17 cellular contexts compared by ENCODE assay signal in the genomic region with DNA sequence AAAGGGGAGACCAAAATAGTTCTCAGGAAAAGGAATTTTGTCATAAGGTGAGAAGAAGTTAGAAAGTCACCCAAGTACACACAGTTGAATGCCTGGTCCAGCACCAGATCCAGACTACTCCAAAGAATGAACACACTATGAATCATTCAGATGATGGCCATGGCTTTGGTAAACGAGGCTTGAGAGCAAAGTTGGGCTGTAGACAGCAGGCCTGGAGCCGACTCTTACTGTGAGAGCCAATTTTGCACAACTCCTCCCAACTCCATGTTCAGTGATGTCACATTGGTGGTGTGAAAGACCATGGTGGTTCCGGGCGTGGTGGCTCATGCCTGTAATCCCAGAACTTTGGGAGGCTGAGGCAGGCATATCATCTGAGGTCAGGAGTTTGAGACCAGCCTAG.
A peak's percentile ranks its signal among the peaks of the same experiment; 100 is the strongest.
DNase-seq lines count a peak whose midpoint lies in the region; ATAC-seq, FAIRE-seq and TF ChIP-seq lines count a peak whose summit lies in the region.
"Had no signal": no experiment of that assay in that cellular context is flagged by ENCODE, and none has a peak within 500 bp of the region (broad histone marks: within the 10 kb centered on the region; RNA-seq: fewer than 3 reads in every experiment).

No MANE protein-coding gene starts in this region.

- H2BK120ac ChIP-seq in IMR-90 (ENCODE audit: low read depth, low read length) = peak overlapping the region; percentile 88
- H2BK120ac ChIP-seq in neuronal stem cell (ENCODE audit: low read depth, low read length) = no peak overlapping the region

- H3K27ac ChIP-seq in IMR-90 (ENCODE audit: insufficient read depth, low read length) = no peak overlapping the region
- no peak overlapping the region for H3K27ac ChIP-seq in neuronal stem cell (replicated peaks; ENCODE audit: low read length)
- H3K27ac ChIP-seq: BLaER1 treated with 17β-estradiol and CSF1 and Interleukin-3, amounts not matched to agents 10 nM and 100 nM had no signal

- peak overlapping the region in 1 of 2 experiments; percentile 69; a peak in 1 of 4 replicates for H4K8ac ChIP-seq in IMR-90 (ENCODE audit: low read depth in 2 of 2, low read length in 2 of 2)
- no peak overlapping the region for H4K8ac ChIP-seq in neuronal stem cell (ENCODE audit: low read depth, low read length)

- peak overlapping the region; percentile 24; the same call in 2 of the 3 replicates for H2BK15ac ChIP-seq in IMR-90 (ENCODE audit: low read depth, low read length)
- no peak overlapping the region for H2BK15ac ChIP-seq in neuronal stem cell (ENCODE audit: low read length)

- dilution Hi-C loops in IMR-90 (cut with HindIII; ENCODE audit: low sequenced_read_pairs, unreplicated experiment) = no loop called here

- H3K56ac ChIP-seq in IMR-90 (ENCODE audit: extremely low read depth, insufficient read depth, low read length) = 0 out of 2 replicates have a peak overlapping the region, but pooled peaks have one; percentile 39

- peak overlapping the region; percentile 92 for H2BK20ac ChIP-seq in IMR-90 (ENCODE audit: low read depth, low read length)

- H2AK5ac ChIP-seq in IMR-90 (ENCODE audit: low read depth, low read length) (peak overlapping the region; percentile 76), neuronal stem cell (ENCODE audit: low read depth, low read length) (peak overlapping the region; percentile 14)

- H3K4me2 ChIP-seq in IMR-90 (ENCODE audit: low read depth, low read length) (no peak overlapping the region), neuronal stem cell (ENCODE audit: insufficient read depth, low read length, poor library complexity, severe bottlenecking) (no peak overlapping the region)
- H3K4me2 ChIP-seq: BLaER1 treated with 17β-estradiol and CSF1 and Interleukin-3, amounts not matched to agents 10 nM and 100 nM had no signal

- H2BK12ac ChIP-seq in neuronal stem cell (ENCODE audit: low read length) = no peak overlapping the region

- in situ Hi-C loops in IMR-90 (cut with MboI; ENCODE audit: low sequenced_read_pairs) = loop anchor here (5.0 to 10.0 kb wide), 3 partner anchors 232 to 552 kb away; a partner anchor contains a TSS
- in situ Hi-C loops in ACHN (cut with HindIII; ENCODE audit: low pct_ligation_motif_present, low pct_unique_long_range_greater_than_20kb, low sequenced_read_pairs) = no loop called here

- TF ChIP-seq POLR2A in IMR-90 (IDR thresholded peaks at IDR 0.05; ENCODE audit: low read depth, low read length) = no peak

- intact Hi-C loops in IMR-90 (cut with micrococcal nuclease) = loop anchor here (5.0 kb wide), 3 partner anchors 54 to 364 kb away; no protein-coding TSS in a partner anchor
- intact Hi-C loops in posterior cingulate gyrus (cut with DNase I) = loop anchor here (10.0 kb wide), 1 partner anchor 382 kb away; no protein-coding TSS in a partner anchor

- H3K79me1 ChIP-seq in IMR-90 (ENCODE audit: low read depth in 1 of 2, low read length in 2 of 2) = no peaks in the 10 kb centered on the region
- no peaks in the 10 kb centered on the region for H3K79me1 ChIP-seq in neuronal stem cell (ENCODE audit: low read depth, low read length)

- H3K9ac ChIP-seq in IMR-90 (ENCODE audit: low read depth, low read length) (no peak overlapping the region), neuronal stem cell (ENCODE audit: low read depth, low read length, poor library complexity) (no peak overlapping the region)
- H3K9ac ChIP-seq: BLaER1 treated with 17β-estradiol and CSF1 and Interleukin-3, amounts not matched to agents 10 nM and 100 nM had no signal

- no peak overlapping the region for H2AK9ac ChIP-seq in IMR-90 (replicated peaks; ENCODE audit: low read depth, low read length, poor library complexity)

- TF ChIP-seq CTCF in IMR-90 (conservative IDR thresholded peaks at IDR 0.05; ENCODE audit: low read depth, low read length) = no peak
- TF ChIP-seq CTCF in bronchial epithelial cell (IDR thresholded peaks at IDR 0.05; ENCODE audit: insufficient read depth, low read length, severe bottlenecking) = no peak

- no TSS peak for BruUV-seq in IMR-90 (replicated peaks; lab: Mats Ljungman, UMichigan)

- WGBS in IMR-90 (ENCODE audit: extremely low coverage in 2 of 2, insufficient read length in 1 of 2), 2 experiments = no CpG with 5 or more reads among the region's 4 CpGs
- no CpG with 5 or more reads among the region's 4 CpGs for WGBS in neuronal stem cell (ENCODE audit: extremely low coverage in 2 of 2, insufficient read length in 2 of 2, insufficient replicate concordance in 1 of 2), 2 donors

- peak overlapping the region; percentile 68 for H4K91ac ChIP-seq in IMR-90 (ENCODE audit: insufficient read depth, low read depth, low read length)
- H4K91ac ChIP-seq in neuronal stem cell (ENCODE audit: low read depth, low read length, poor library complexity) = no peak overlapping the region

- TF ChIP-seq RAD21 in IMR-90 (IDR thresholded peaks at IDR 0.05; ENCODE audit: low read length) = no peak; the same call in 1 of the 2 replicates

- H4K5ac ChIP-seq in IMR-90 (ENCODE audit: low read depth, low read length) = no peak overlapping the region; the same call in 1 of the 2 replicates

- POLR2A ChIA-PET in IMR-90 (lab: Charles Lee; ENCODE audit: unreplicated experiment) = no interaction called here

- H3K27me3 ChIP-seq in IMR-90 (ENCODE audit: control insufficient read depth, insufficient read depth, low read length) = no peaks in the 10 kb centered on the region
- no peaks in the 10 kb centered on the region for H3K27me3 ChIP-seq in bronchial epithelial cell (ENCODE audit: control insufficient read depth, insufficient read depth, low read length)
- H3K27me3 ChIP-seq in neuronal stem cell (ENCODE audit: control insufficient read depth in 3 of 3, insufficient read depth in 3 of 3, low read depth in 1 of 3, low read length in 3 of 3) = no peaks in the 10 kb centered on the region
- H3K27me3 ChIP-seq: BLaER1 treated with 17β-estradiol and CSF1 and Interleukin-3, amounts not matched to agents 10 nM and 100 nM had no signal

- ATAC-seq in IMR-90 (ENCODE audit: low read depth) = peak; percentile 68
- no peak for ATAC-seq in HG03159 (IDR thresholded peaks at IDR 0.05; ENCODE audit: unreplicated experiment)
- ATAC-seq: activated T-helper 17 cell treated with anti-CD3 and anti-CD28 coated beads, Interleukin-2, amount 50 U/mL, for 72 hours; esophagus mucosa had no signal

- peak; percentile 67 for DNase-seq in Daoy (ENCODE audit: low read depth)
- peak; percentile 69 for DNase-seq in IMR-90
- peak; percentile 55 for DNase-seq in bronchial epithelial cell (ENCODE audit: low read depth)
- no peak for DNase-seq in neuronal stem cell (ENCODE audit: low spot score)
- no peak for DNase-seq in ACHN
- DNase-seq in OCI-M1 (lab: John Stamatoyannopoulos, UW) = no peak
- no peak for DNase-seq in posterior cingulate gyrus
- DNase-seq: activated CD4-positive, alpha-beta memory T cell treated with anti-CD3 and anti-CD28 coated beads, Interleukin-2, amount 10 ng/mL, durations not matched to agents 7 days and 5 days; amniotic stem cell; KG1; naive B cell; NCI-H1694 had no signal

- H3K4me3 ChIP-seq in IMR-90 (ENCODE audit: insufficient read depth, low read depth, low read length) (no peak overlapping the region), bronchial epithelial cell (ENCODE audit: low read depth, low read length) (no peak overlapping the region), neuronal stem cell (ENCODE audit: low read length in 2 of 2) (no peak overlapping the region)
- H3K4me3 ChIP-seq: BLaER1 treated with 17β-estradiol and CSF1 and Interleukin-3, amounts not matched to agents 10 nM and 100 nM had no signal

- H4K20me1 ChIP-seq in IMR-90 (ENCODE audit: insufficient read depth, low read length) = no peaks in the 10 kb centered on the region
- H4K20me1 ChIP-seq: BLaER1 treated with 17β-estradiol and CSF1 and Interleukin-3, amounts not matched to agents 10 nM and 100 nM had no signal

- peak overlapping the region; percentile 0; the same call in 1 of the 2 replicates for H3K23ac ChIP-seq in IMR-90 (ENCODE audit: low read depth, low read length)
- H3K23ac ChIP-seq in neuronal stem cell (ENCODE audit: low read depth, low read length, poor library complexity) = no peak overlapping the region

- H2BK5ac ChIP-seq in IMR-90 (ENCODE audit: low read depth, low read length, poor library complexity, severe bottlenecking) (peak overlapping the region; percentile 28), neuronal stem cell (ENCODE audit: low read length) (no peak overlapping the region)

- H3K4ac ChIP-seq in IMR-90 (ENCODE audit: low read depth, low read length) (peak overlapping the region; percentile 45), neuronal stem cell (ENCODE audit: low read length) (no peak overlapping the region)

- peak overlapping the region; percentile 54; the same call in 1 of the 2 replicates for H3K18ac ChIP-seq in IMR-90 (ENCODE audit: low read depth, low read length)
- H3K18ac ChIP-seq in neuronal stem cell (ENCODE audit: low read length) = no peak overlapping the region

- CTCF ChIA-PET in IMR-90 (lab: Yijun Ruan, JAX) = no interaction called here

- FAIRE-seq in bronchial epithelial cell (lab: Jason Lieb, UNC) = no peak
- FAIRE-seq: TTC549 had no signal

- H2AFZ ChIP-seq in IMR-90 (replicated peaks; ENCODE audit: low read length, poor library complexity) (no peak overlapping the region), neuronal stem cell (ENCODE audit: low read length) (no peak overlapping the region)

- peak overlapping the region; percentile 73; the same call in 1 of the 2 replicates for H3K14ac ChIP-seq in IMR-90 (replicated peaks; ENCODE audit: low read depth, low read length)
- H3K14ac ChIP-seq in neuronal stem cell (ENCODE audit: low read length) = no peak overlapping the region

- H3K36me3 ChIP-seq in IMR-90 (ENCODE audit: control insufficient read depth, insufficient read depth, low read length) (no peaks in the 10 kb centered on the region), bronchial epithelial cell (ENCODE audit: control insufficient read depth, insufficient read depth, low read length) (no peaks in the 10 kb centered on the region), neuronal stem cell (replicated peaks in 1 of 2; ENCODE audit: control insufficient read depth in 2 of 2, insufficient read depth in 2 of 2, low read length in 2 of 2) (no peaks in the 10 kb centered on the region)
- H3K36me3 ChIP-seq: BLaER1 treated with 17β-estradiol and CSF1 and Interleukin-3, amounts not matched to agents 10 nM and 100 nM had no signal

- peaks cover 6% of the 10 kb centered on the region; the same call in 1 of the 2 replicates for H3K9me1 ChIP-seq in IMR-90 (ENCODE audit: insufficient read depth, low read length)

- H3K4me1 ChIP-seq in IMR-90 (ENCODE audit: control insufficient read depth, insufficient read depth, low read length) (peaks cover 4% of the 10 kb centered on the region), neuronal stem cell (ENCODE audit: control insufficient read depth in 2 of 2, insufficient read depth in 1 of 2, low read depth in 1 of 2, low read length in 2 of 2) (peaks cover 0 to 3% of the 10 kb centered on the region in 2 donors)

- H3K9me3 ChIP-seq in IMR-90 (ENCODE audit: control insufficient read depth, insufficient read depth, low read length) = no peaks in the 10 kb centered on the region
- H3K9me3 ChIP-seq in neuronal stem cell (replicated peaks in 1 of 2; ENCODE audit: control insufficient read depth in 2 of 2, insufficient read depth in 1 of 2, low read depth in 1 of 2, low read length in 2 of 2) = no peaks in the 10 kb centered on the region
- H3K9me3 ChIP-seq: BLaER1 treated with 17β-estradiol and CSF1 and Interleukin-3, amounts not matched to agents 10 nM and 100 nM had no signal

TF ChIP-seq in IMR-90, 13 proteins besides CTCF, POLR2A, EP300 and RAD21 (continues in another document):
- no peak for TF ChIP-seq MAZ (IDR thresholded peaks at IDR 0.05; ENCODE audit: borderline replicate concordance, low read depth, low read length)

Comparison
In these comparisons a context has a peak if more than half of its experiments do, and no peak if none do; other contexts are left out.
1. DNase-seq: peak in Daoy (single experiment), IMR-90 (single experiment) and bronchial epithelial cell (single experiment); none in neuronal stem cell (single experiment), ACHN (single experiment), OCI-M1 (single experiment) and posterior cingulate gyrus (0 of 10).